11 cellular contexts compared by ENCODE assay signal in genomic region chr4:161279095-161279494, GRCh38.
"Had no signal": no experiment of that assay in that cellular context is flagged by ENCODE, and none has a peak within 500 bp of the region (broad histone marks: within the 10 kb centered on the region; RNA-seq: fewer than 3 reads in every experiment).

No MANE protein-coding gene starts in this region.

- H3K4me1 ChIP-seq: HAP-1 had no signal

- H3K4me3 Mint-ChIP-seq: GM23338, H9, HFFc6 had no signal

- H3K36me3 ChIP-seq: HAP-1 had no signal

- H3K9me3 ChIP-seq: HAP-1 had no signal

- H3K4me1 Mint-ChIP-seq: GM23338, H9 had no signal

- H3K27ac Mint-ChIP-seq: GM23338, H9, HFFc6 had no signal

- H3K4me2 ChIP-seq: GM23338 had no signal

- H3K9ac ChIP-seq: GM23248 had no signal

- ATAC-seq: GM23338, HCT116 had no signal

- DNase-seq: GM23248, GOT3, H7, H9, HCEC 1CT, HFFc6 had no signal

- FAIRE-seq: H1, H54 had no signal

- H2AFZ ChIP-seq: GM23248 had no signal

- H3K27ac ChIP-seq: GM23248 had no signal

- H3K4me3 ChIP-seq: GM23248, GM23338, HAP-1 had no signal
